ENCODE assay signal across 8 cellular contexts in genomic region chr3:51941447-51941797, GRCh38. TPM values are rescaled to one million over a fixed set of nuclear protein-coding genes. Genes with fewer than 3 reads are reported as not detected.
DNase-seq lines count a peak whose midpoint lies in the region; ATAC-seq and TF ChIP-seq lines count a peak whose summit lies in the region.

No MANE protein-coding gene starts in this region.

- no peak for TF ChIP-seq CTCF in HEK293 (tag by site-specific recombination; IDR thresholded peaks at IDR 0.05)

- H3K27ac ChIP-seq in HEK293 (ENCODE audit: extremely low read depth, low read depth, low read length) = no peak overlapping the region

- H3K36me3 ChIP-seq in HEK293 (ENCODE audit: control insufficient read depth in 2 of 2, insufficient read depth in 1 of 2, low read length in 2 of 2) (peaks cover 0 to 40% of the 10 kb centered on the region in 2 experiments; a peak in 1 of 3 replicates), iPS-15b (ENCODE audit: control insufficient read depth, insufficient read depth, low read length) (peaks cover 18% of the 10 kb centered on the region)

- H3K27me3 ChIP-seq in iPS-15b (ENCODE audit: control insufficient read depth, insufficient read depth, low read length) = peaks cover 2% of the 10 kb centered on the region

- H3K4me3 ChIP-seq in HEK293 (ENCODE audit: low read depth, low read length) (peak overlapping the region; percentile 70), iPS-15b (ENCODE audit: low read depth, low read length) (peak overlapping the region; percentile 89)

- H3K4me1 Mint-ChIP-seq in activated CD4-positive, alpha-beta memory T cell treated with anti-CD3 and anti-CD28 coated beads, Interleukin-2, amount 10 ng/mL, durations not matched to agents 7 days and 5 days = peaks cover 33% of the 10 kb centered on the region
- peaks cover 42% of the 10 kb centered on the region for H3K4me1 Mint-ChIP-seq in stimulated activated memory B cell treated with anti-CD40 and anti-IgM and Interleukin-4, amounts not matched to agents 10 μg/mL and 1 μg/mL and 100 μg/mL, for 72 hours

- no peaks in the 10 kb centered on the region for H3K9me3 Mint-ChIP-seq in activated CD4-positive, alpha-beta memory T cell treated with anti-CD3 and anti-CD28 coated beads, Interleukin-2, amount 10 ng/mL, durations not matched to agents 7 days and 5 days
- no peaks in the 10 kb centered on the region for H3K9me3 Mint-ChIP-seq in stimulated activated memory B cell treated with anti-CD40 and anti-IgM and Interleukin-4, amounts not matched to agents 10 μg/mL and 1 μg/mL and 100 μg/mL, for 72 hours

- H3K27ac Mint-ChIP-seq in activated CD4-positive, alpha-beta memory T cell treated with anti-CD3 and anti-CD28 coated beads, Interleukin-2, amount 10 ng/mL, durations not matched to agents 7 days and 5 days = peak overlapping the region; percentile 52
- H3K27ac Mint-ChIP-seq in stimulated activated memory B cell treated with anti-CD40 and anti-IgM and Interleukin-4, amounts not matched to agents 10 μg/mL and 1 μg/mL and 100 μg/mL, for 72 hours = peak overlapping the region; percentile 88

- DNase-seq in activated CD4-positive, alpha-beta memory T cell treated with anti-CD3 and anti-CD28 coated beads, Interleukin-2, amount 10 ng/mL, durations not matched to agents 7 days and 5 days = no peak
- no peak for DNase-seq in mucosa of gallbladder (ENCODE audit: low spot score)
- no peak for DNase-seq in KBM-7

- POLR2A ChIA-PET in HEK293 (lab: Yijun Ruan, JAX) = interaction anchor here (1.0 to 2.8 kb wide), 8 partner anchors 9 to 442 kb away, joined by 3 to 20 read pairs (median 8); partner anchors contain the start of genes ABHD14B, ACY1, DCAF1 and RPL29
- POLR2A ChIA-PET in activated CD4-positive, alpha-beta memory T cell treated with anti-CD3 and anti-CD28 coated beads, Interleukin-2, amount 10 ng/mL, durations not matched to agents 7 days and 5 days (lab: Charles Lee) = interaction anchor here (0.7 to 4.2 kb wide), 12 partner anchors 9 to 337 kb away, joined by 3 to 37 read pairs (median 6); partner anchors contain the start of genes ABHD14A, ABHD14B, ACY1 and PCBP4

- no peak for ATAC-seq in stimulated activated memory B cell treated with anti-CD40 and anti-IgM and Interleukin-4, amounts not matched to agents 10 μg/mL and 1 μg/mL and 100 μg/mL, for 72 hours
- ATAC-seq in GM18861 (IDR thresholded peaks at IDR 0.05; ENCODE audit: unreplicated experiment) (no peak), HG02840 (IDR thresholded peaks at IDR 0.05; ENCODE audit: low FRiP score, unreplicated experiment) (no peak)

- H3K4me3 Mint-ChIP-seq in activated CD4-positive, alpha-beta memory T cell treated with anti-CD3 and anti-CD28 coated beads, Interleukin-2, amount 10 ng/mL, durations not matched to agents 7 days and 5 days = peak overlapping the region; percentile 83
- H3K4me3 Mint-ChIP-seq in stimulated activated memory B cell treated with anti-CD40 and anti-IgM and Interleukin-4, amounts not matched to agents 10 μg/mL and 1 μg/mL and 100 μg/mL, for 72 hours = peak overlapping the region; percentile 91

- CTCF ChIA-PET in HEK293 (lab: Yijun Ruan, JAX) = interaction anchor here (0.6 to 2.4 kb wide), 23 partner anchors 9 to 253 kb away, joined by 3 to 13 read pairs (median 4); partner anchors contain the start of genes ABHD14B, DUSP7 and GPR62
- CTCF ChIA-PET in activated CD4-positive, alpha-beta memory T cell treated with anti-CD3 and anti-CD28 coated beads, Interleukin-2, amount 10 ng/mL, durations not matched to agents 7 days and 5 days (lab: Charles Lee) = interaction anchor here (0.6 to 3.5 kb wide), 25 partner anchors 9 to 441 kb away, joined by 3 to 52 read pairs (median 5); partner anchors contain the start of genes ABHD14A, ABHD14B, ACY1 and DCAF1

- H3K27me3 Mint-ChIP-seq in activated CD4-positive, alpha-beta memory T cell treated with anti-CD3 and anti-CD28 coated beads, Interleukin-2, amount 10 ng/mL, durations not matched to agents 7 days and 5 days = no peaks in the 10 kb centered on the region
- H3K27me3 Mint-ChIP-seq in stimulated activated memory B cell treated with anti-CD40 and anti-IgM and Interleukin-4, amounts not matched to agents 10 μg/mL and 1 μg/mL and 100 μg/mL, for 72 hours = no peaks in the 10 kb centered on the region

- H3K4me1 ChIP-seq in HEK293 (ENCODE audit: control insufficient read depth, insufficient read depth, low read length) (peaks cover 4% of the 10 kb centered on the region), iPS-15b (ENCODE audit: control insufficient read depth, insufficient read depth, low read length) (peaks cover 7% of the 10 kb centered on the region)

- in situ Hi-C loops in KBM-7 (cut with MboI; ENCODE audit: low pct_unique_long_range_greater_than_20kb, low sequenced_read_pairs) = no loop called here

- H3K9me3 ChIP-seq in HEK293 (ENCODE audit: control insufficient read depth, insufficient read depth, low read depth, low read length) = no peaks in the 10 kb centered on the region
- no peaks in the 10 kb centered on the region for H3K9me3 ChIP-seq in iPS-15b (ENCODE audit: control insufficient read depth, insufficient read depth, low read length)

- peak overlapping the region; percentile 83 for H3K9ac ChIP-seq in iPS-15b (ENCODE audit: low read depth, low read length)

- H3K36me3 Mint-ChIP-seq in activated CD4-positive, alpha-beta memory T cell treated with anti-CD3 and anti-CD28 coated beads, Interleukin-2, amount 10 ng/mL, durations not matched to agents 7 days and 5 days (ENCODE audit: low read depth) = peaks cover 11% of the 10 kb centered on the region
- H3K36me3 Mint-ChIP-seq in stimulated activated memory B cell treated with anti-CD40 and anti-IgM and Interleukin-4, amounts not matched to agents 10 μg/mL and 1 μg/mL and 100 μg/mL, for 72 hours = peaks cover 49% of the 10 kb centered on the region

TF ChIP-seq in HEK293, 187 proteins besides CTCF, POLR2A, EP300 and RAD21 (continues in another document):
- no peak for TF ChIP-seq ZNF514 (tag by site-specific recombination; IDR thresholded peaks at IDR 0.05)
- no peak for TF ChIP-seq KLF17 (tag by site-specific recombination; IDR thresholded peaks at IDR 0.05)
- TF ChIP-seq ZNF701 (tag by site-specific recombination; IDR thresholded peaks at IDR 0.05) = no peak
- no peak for TF ChIP-seq ZNF311 (tag by site-specific recombination; IDR thresholded peaks at IDR 0.05; ENCODE audit: borderline replicate concordance)
- no peak for TF ChIP-seq ZSCAN16 (tag by site-specific recombination; IDR thresholded peaks at IDR 0.05)
- TF ChIP-seq ZNF214 (tag by site-specific recombination; IDR thresholded peaks at IDR 0.05; ENCODE audit: borderline replicate concordance) = no peak
- TF ChIP-seq ZFHX2 (tag by site-specific recombination; conservative IDR thresholded peaks at IDR 0.05) = no peak
- no peak for TF ChIP-seq ZNF791 (tag by site-specific recombination; IDR thresholded peaks at IDR 0.05)
- no peak for TF ChIP-seq ZNF513 (tag by site-specific recombination; IDR thresholded peaks at IDR 0.05)
- no peak for TF ChIP-seq YY1 (tag by site-specific recombination; IDR thresholded peaks at IDR 0.05)
- no peak for TF ChIP-seq ZNF175 (tag by site-specific recombination; IDR thresholded peaks at IDR 0.05)
- no peak for TF ChIP-seq BCL11B (tag by site-specific recombination; IDR thresholded peaks at IDR 0.05; ENCODE audit: low read depth)
- no peak for TF ChIP-seq TCF7L2 (IDR thresholded peaks at IDR 0.05; ENCODE audit: borderline replicate concordance, low read depth, low read length)

RNA-seq across cellular contexts. Expression of gene RRP9, which starts 0.3 kb away (rescaled TPM):
- total RNA-seq in activated CD4-positive, alpha-beta memory T cell treated with anti-CD3 and anti-CD28 coated beads, Interleukin-2, amount 10 ng/mL, durations not matched to agents 7 days and 5 days = 10 to 100 TPM; 16.8 to 17.5 TPM
- 11.9 TPM for total RNA-seq in mucosa of gallbladder

RNA-seq across cellular contexts. Expression of gene PARP3, which starts 0.7 kb away (rescaled TPM):
- 10 to 100 TPM; 13.2 to 13.9 TPM for total RNA-seq in activated CD4-positive, alpha-beta memory T cell treated with anti-CD3 and anti-CD28 coated beads, Interleukin-2, amount 10 ng/mL, durations not matched to agents 7 days and 5 days
- total RNA-seq in mucosa of gallbladder = 25.4 TPM

RNA-seq across cellular contexts. Expression of gene GPR62, which starts 13.8 kb away (rescaled TPM):
- not detected for total RNA-seq in activated CD4-positive, alpha-beta memory T cell treated with anti-CD3 and anti-CD28 coated beads, Interleukin-2, amount 10 ng/mL, durations not matched to agents 7 days and 5 days
- 0.55 TPM for total RNA-seq in mucosa of gallbladder

RNA-seq across cellular contexts. Expression of gene PCBP4, which starts 25.8 kb away (rescaled TPM):
- total RNA-seq in activated CD4-positive, alpha-beta memory T cell treated with anti-CD3 and anti-CD28 coated beads, Interleukin-2, amount 10 ng/mL, durations not matched to agents 7 days and 5 days = 10 to 100 TPM; 31.0 to 34.2 TPM
- 45.1 TPM for total RNA-seq in mucosa of gallbladder

RNA-seq across cellular contexts. Expression of gene ABHD14B, which starts 32.4 kb away (rescaled TPM):
- total RNA-seq in activated CD4-positive, alpha-beta memory T cell treated with anti-CD3 and anti-CD28 coated beads, Interleukin-2, amount 10 ng/mL, durations not matched to agents 7 days and 5 days = 10 to 100 TPM; 57.4 to 58.1 TPM
- total RNA-seq in mucosa of gallbladder = 59.1 TPM
